18 cellular contexts compared by ENCODE assay signal in genomic region chr10:116620423-116621400, GRCh38. TPM values are rescaled to one million over a fixed set of nuclear protein-coding genes. Genes with fewer than 3 reads are reported as not detected.
DNase-seq lines count a peak whose midpoint lies in the region; ATAC-seq, FAIRE-seq and TF ChIP-seq lines count a peak whose summit lies in the region.
"Had no signal": no experiment of that assay in that cellular context is flagged by ENCODE, and none has a peak within 500 bp of the region (broad histone marks: within the 10 kb centered on the region; RNA-seq: fewer than 3 reads in every experiment).

PNLIPRP2 (plus strand) TSS chr10:116620953.

- no peaks in the 10 kb centered on the region for H3K9me3 ChIP-seq in upper lobe of right lung
- H3K9me3 ChIP-seq: BE2C, MG63 had no signal

- H3K4me3 ChIP-seq in upper lobe of right lung, result no peak within 1 kb of the TSS
- H3K4me3 ChIP-seq: GM23248, MG63, PC-9 had no signal

- intact Hi-C loops in upper lobe of right lung (cut with DNase I), result no loop called here

- H3K4me1 ChIP-seq in upper lobe of right lung, result no peaks in the 10 kb centered on the region
- H3K4me1 ChIP-seq: BE2C had no signal

- DNase-seq in HuH-7 (ENCODE audit: low spot score) (peak; percentile 31), mesenteric fat pad (ENCODE audit: low spot score) (peak; percentile 78), upper lobe of right lung (no peak), foreskin melanocyte (no peak), DMS53 (lab: John Stamatoyannopoulos, UW) (no peak), COLO668 (lab: John Stamatoyannopoulos, UW; ENCODE audit: unreplicated experiment) (no peak)
- DNase-seq: BE2C; CD4-positive, alpha-beta memory T cell; GF-D8; GM23248; MG63; NCI-H1092 treated with DMSO at 0.1 percent for 48 hours; NCI-H1694 treated with DMSO at 0.1 percent for 48 hours; NCI-H345; NCI-H69; PC-9; SHP77 had no signal

- H3K27ac ChIP-seq in upper lobe of right lung, result no peak within 1 kb of the TSS
- H3K27ac ChIP-seq: GM23248, PC-9 had no signal

- H3K36me3 ChIP-seq in upper lobe of right lung, result no peaks in the 10 kb centered on the region
- H3K36me3 ChIP-seq: BE2C, MG63 had no signal

- no peak for TF ChIP-seq CTCF in upper lobe of right lung (IDR thresholded peaks at IDR 0.05)

- peak; percentile 31 for ATAC-seq in upper lobe of right lung

- no peaks in the 10 kb centered on the region for H3K27me3 ChIP-seq in upper lobe of right lung
- H3K27me3 ChIP-seq: BE2C, MG63 had no signal

- peak; percentile 31 for FAIRE-seq in colon (lab: Jason Lieb, UNC)

RNA-seq across cellular contexts. Expression of gene PNLIPRP2, which starts in this region (rescaled TPM):
- total RNA-seq in mesenteric fat pad, result 1.1 TPM
- not detected for total RNA-seq in upper lobe of right lung
- total RNA-seq: CD4-positive, alpha-beta memory T cell; GM23248; PC-9 had no signal

Comparison
In these comparisons a context has a peak if more than half of its experiments do, and no peak if none do; other contexts are left out.
1. Peak in ATAC-seq in upper lobe of right lung; RNA of the gene not detected or under 1 TPM.
2. DNase-seq: peak in HuH-7 (single experiment) and mesenteric fat pad (single experiment); none in upper lobe of right lung (single experiment), foreskin melanocyte (single experiment), DMS53 (single experiment) and COLO668 (single experiment).